Comparison of ENCODE assay signal across 9 cellular contexts in genomic region chr3:39149498-39150169, GRCh38. TPM values are rescaled to one million over a fixed set of nuclear protein-coding genes. Genes with fewer than 3 reads are reported as not detected.
DNase-seq lines count a peak whose midpoint lies in the region; ATAC-seq, FAIRE-seq and TF ChIP-seq lines count a peak whose summit lies in the region.
"Had no signal": no experiment of that assay in that cellular context is flagged by ENCODE, and none has a peak within 500 bp of the region (broad histone marks: within the 10 kb centered on the region; RNA-seq: fewer than 3 reads in every experiment).

No MANE protein-coding gene starts in this region.

- intact Hi-C loops in heart left ventricle (cut with DNase I) (loop anchor here in 2 of 10 donors (2.0 to 5.0 kb wide), 2 partner anchors 15 to 42 kb away; partner anchors contain the start of genes GORASP1 (in 1 of the 2) and TTC21A (in 1 of the 2)), cardiac septum (cut with DNase I) (no loop called here), upper lobe of right lung (cut with DNase I) (no loop called here)

- DNase-seq in heart left ventricle: no peak
- no peak for DNase-seq in cardiac septum (ENCODE audit: low spot score)
- no peak for DNase-seq in astrocyte (ENCODE audit: low read depth)
- no peak for DNase-seq in upper lobe of right lung
- DNase-seq in NCI-H1417 (lab: John Stamatoyannopoulos, UW): no peak
- no peak for DNase-seq in D721Med (ENCODE audit: insufficient read length, low spot score)

- no peak for TF ChIP-seq POLR2A in heart left ventricle (IDR thresholded peaks at IDR 0.05)

- H3K4me3 ChIP-seq in heart left ventricle (peak overlapping the region in 4 of 12 donors; percentile 84 to 99 (median 97)), astrocyte (ENCODE audit: insufficient read depth, low read depth, low read length) (peak overlapping the region; percentile 89), mucosa of rectum (ENCODE audit: low read length in 2 of 2) (no peak overlapping the region), upper lobe of right lung (peak overlapping the region; percentile 89)

- H3K36me3 Mint-ChIP-seq in astrocyte (ENCODE audit: low read depth, unreplicated experiment): peaks cover 20% of the 10 kb centered on the region

- ATAC-seq in heart left ventricle: no peak
- ATAC-seq in upper lobe of right lung: no peak
- ATAC-seq in GM18858 (IDR thresholded peaks at IDR 0.05; ENCODE audit: unreplicated experiment): no peak

- H3K4me1 ChIP-seq in heart left ventricle (peaks cover 32 to 83% (median 71%) of the 10 kb centered on the region in 12 donors), astrocyte (ENCODE audit: insufficient read depth, low read length) (peaks cover 70% of the 10 kb centered on the region), mucosa of rectum (ENCODE audit: control insufficient read depth in 2 of 2, insufficient read depth in 2 of 2, low read length in 2 of 2) (peaks cover 73 to 74% of the 10 kb centered on the region in 2 donors), upper lobe of right lung (peaks cover 65% of the 10 kb centered on the region)

- no peaks in the 10 kb centered on the region for H3K27me3 Mint-ChIP-seq in astrocyte (ENCODE audit: low read depth, unreplicated experiment)

- no peaks in the 10 kb centered on the region for H3K9me3 Mint-ChIP-seq in astrocyte (ENCODE audit: unreplicated experiment)

- H3K4me3 Mint-ChIP-seq in astrocyte (ENCODE audit: unreplicated experiment): peak overlapping the region; percentile 94

- FAIRE-seq in astrocyte (lab: Jason Lieb, UNC) (no peak), D721Med (lab: Jason Lieb, UNC) (no peak)

- peaks cover 86% of the 10 kb centered on the region for H3K79me2 ChIP-seq in astrocyte (ENCODE audit: insufficient read depth, low read length)

- peak overlapping the region; percentile 98 for H3K27ac Mint-ChIP-seq in astrocyte (ENCODE audit: unreplicated experiment)

- peak overlapping the region; percentile 98 for H3K4me2 ChIP-seq in astrocyte (ENCODE audit: low read length)

- H3K27me3 ChIP-seq in heart left ventricle (no peaks in the 10 kb centered on the region), astrocyte (ENCODE audit: insufficient read depth, low read length) (no peaks in the 10 kb centered on the region), mucosa of rectum (ENCODE audit: control insufficient read depth in 2 of 2, insufficient read depth in 2 of 2, low read length in 2 of 2) (no peaks in the 10 kb centered on the region), upper lobe of right lung (no peaks in the 10 kb centered on the region)

- H3K9ac ChIP-seq in astrocyte (ENCODE audit: low read length) (peak overlapping the region; percentile 99), mucosa of rectum (ENCODE audit: low read depth in 1 of 2, low read length in 2 of 2) (peak overlapping the region in 1 of 2 donors; percentile 13)

- peaks cover 77% of the 10 kb centered on the region for H4K20me1 ChIP-seq in astrocyte (ENCODE audit: insufficient read depth, low read length)

- H3K36me3 ChIP-seq in heart left ventricle (peaks cover 0 to 20% (median 18%) of the 10 kb centered on the region in 9 donors), astrocyte (ENCODE audit: insufficient read depth, low read length) (peaks cover 18% of the 10 kb centered on the region), mucosa of rectum (ENCODE audit: control insufficient read depth in 2 of 2, insufficient read depth in 2 of 2, low read length in 2 of 2) (peaks cover 5 to 15% of the 10 kb centered on the region in 2 donors), upper lobe of right lung (peaks cover 19% of the 10 kb centered on the region)

- peak overlapping the region in 10 of 12 donors; percentile 97 to 100 (median 100) for H3K27ac ChIP-seq in heart left ventricle
- peak overlapping the region; percentile 100 for H3K27ac ChIP-seq in astrocyte (ENCODE audit: low read depth, low read length)
- peak overlapping the region; percentile 87 to 89 for H3K27ac ChIP-seq in mucosa of rectum (ENCODE audit: low read depth in 2 of 2, low read length in 2 of 2)
- H3K27ac ChIP-seq in upper lobe of right lung: peak overlapping the region; percentile 99
- H3K27ac ChIP-seq: SK-N-MC had no signal

- no peak for TF ChIP-seq CTCF in heart left ventricle (IDR thresholded peaks at IDR 0.05)
- no peak for TF ChIP-seq CTCF in astrocyte (IDR thresholded peaks at IDR 0.05; ENCODE audit: insufficient read depth, low read depth, low read length)
- TF ChIP-seq CTCF in upper lobe of right lung (IDR thresholded peaks at IDR 0.05): no peak
- no peak for TF ChIP-seq CTCF in D721Med (IDR thresholded peaks at IDR 0.05; ENCODE audit: insufficient read depth, missing control alignments)

- H3K9me3 ChIP-seq in heart left ventricle (no peaks in the 10 kb centered on the region), astrocyte (ENCODE audit: insufficient read depth, low read depth, low read length) (no peaks in the 10 kb centered on the region), mucosa of rectum (ENCODE audit: control insufficient read depth in 2 of 2, low read length in 2 of 2) (no peaks in the 10 kb centered on the region), upper lobe of right lung (no peaks in the 10 kb centered on the region)

- H3K4me1 Mint-ChIP-seq in astrocyte (ENCODE audit: low read depth, unreplicated experiment): peaks cover 63% of the 10 kb centered on the region

- 73 to 91% (median 85%) methylated on average over 3 of the region's 3 CpGs for WGBS in heart left ventricle, 4 donors

- H2AFZ ChIP-seq in astrocyte (ENCODE audit: low read depth, low read length): no peak overlapping the region

RNA-seq across cellular contexts. Expression of gene CSRNP1, which starts 3.8 kb away (rescaled TPM):
- total RNA-seq in heart left ventricle (10 to 100 TPM in 7 of 9 donors, 1 to 10 TPM in 2; 5.3 to 27.3 (median 17.2) TPM), cardiac septum (11.5 TPM), astrocyte (42.3 and 47.0 TPM in 2 replicates), upper lobe of right lung (89.3 TPM)
- 10 to 100 TPM in 1 of 2 donors, 1 to 10 TPM in 1; 9.3 to 40.3 TPM for polyA plus RNA-seq in heart left ventricle

RNA-seq across cellular contexts. Expression of gene TTC21A, which starts 42.2 kb away (rescaled TPM):
- 1 to 10 TPM in 7 of 9 donors, under 1 TPM in 2; 0.83 to 4.8 (median 2.0) TPM for total RNA-seq in heart left ventricle
- 1 to 10 TPM in 1 of 2 donors, under 1 TPM in 1; 0.72 to 1.9 TPM for polyA plus RNA-seq in heart left ventricle
- total RNA-seq in cardiac septum: 3.0 TPM
- total RNA-seq in astrocyte: 3.9 and 4.1 TPM in 2 replicates
- total RNA-seq in upper lobe of right lung: 11.6 TPM

RNA-seq across cellular contexts. Expression of gene GORASP1, which starts 42.2 kb away (rescaled TPM):
- total RNA-seq in heart left ventricle: 10 to 100 TPM; 35.3 to 52.5 (median 42.3) TPM
- polyA plus RNA-seq in heart left ventricle: 10 to 100 TPM; 19.9 to 43.3 TPM
- total RNA-seq in cardiac septum: 45.9 TPM
- total RNA-seq in astrocyte: 39.5 and 45.6 TPM in 2 replicates
- 86.9 TPM for total RNA-seq in upper lobe of right lung

RNA-seq across cellular contexts. Expression of gene XIRP1, which starts 42.8 kb away (rescaled TPM):
- total RNA-seq in heart left ventricle: 1,000 to 10,000 TPM in 1 of 9 donors, 100 to 1,000 TPM in 8; 293 to 1,122 (median 530) TPM
- 100 to 1,000 TPM; 496 to 675 TPM for polyA plus RNA-seq in heart left ventricle
- 1,123 TPM for total RNA-seq in cardiac septum
- 1.1 and 1.5 TPM in 2 replicates for total RNA-seq in astrocyte
- total RNA-seq in upper lobe of right lung: not detected

Comparison
In these comparisons a context has a peak if more than half of its experiments do, and no peak if none do; other contexts are left out.
1. H3K4me3 ChIP-seq: peak in astrocyte (single experiment) and upper lobe of right lung (single experiment); none in mucosa of rectum (0 of 2).
2. Peak in every context shown above with its lines, with median percentiles within 50 percentile points of each other: H3K27ac ChIP-seq.